8 cellular contexts compared by ENCODE assay signal in the genomic region with DNA sequence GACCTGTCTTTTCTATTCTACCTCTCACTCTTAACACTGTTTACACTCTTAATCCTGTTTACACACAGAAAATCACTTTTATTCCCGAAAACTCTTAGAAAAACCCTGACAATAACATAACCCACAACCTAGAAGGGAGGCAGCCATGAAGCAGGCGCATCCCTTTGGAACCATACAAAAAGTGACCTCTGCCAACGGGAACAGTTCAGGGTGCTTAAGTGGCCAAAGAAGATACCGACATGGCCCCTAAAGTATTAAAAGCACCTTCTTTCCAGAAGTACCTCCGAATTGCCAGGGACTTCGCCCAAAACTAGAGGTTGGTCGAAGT. TPM values are rescaled to one million over a fixed set of nuclear protein-coding genes. Genes with fewer than 3 reads are reported as not detected.
DNase-seq lines count a peak whose midpoint lies in the region; ATAC-seq, FAIRE-seq and TF ChIP-seq lines count a peak whose summit lies in the region.

No MANE protein-coding gene starts in this region.

- H3K9me3 ChIP-seq in HepG2 (ENCODE audit: low read length) (no peaks in the 10 kb centered on the region), upper lobe of left lung (no peaks in the 10 kb centered on the region)

- CTCF ChIA-PET in HepG2 (lab: Yijun Ruan, JAX; ENCODE audit: low intra/inter-chr PET ratio, low total read pairs): no interaction called here

- no peaks in the 10 kb centered on the region for H4K20me1 ChIP-seq in HepG2 (ENCODE audit: insufficient read depth, low read length)

- no peak for TF ChIP-seq POLR2A in HepG2 (IDR thresholded peaks at IDR 0.05; ENCODE audit: insufficient read depth in 1 of 2, low read depth in 2 of 2, low read length in 2 of 2)
- TF ChIP-seq POLR2A in upper lobe of left lung (IDR thresholded peaks at IDR 0.05): no peak

- H3K79me2 ChIP-seq in HepG2 (ENCODE audit: insufficient read depth, low read length): peaks cover 60% of the 10 kb centered on the region

- H3K4me3 ChIP-seq in AG09309 (ENCODE audit: control insufficient read depth, low read depth, low read length) (peak overlapping the region; percentile 68), HepG2 (replicated peaks in 1 of 3; ENCODE audit: insufficient read depth in 1 of 3, low read depth in 2 of 3, low read length in 3 of 3) (peak overlapping the region; percentile 83 to 96 (median 91)), upper lobe of left lung (peak overlapping the region; percentile 45 to 82 (median 75))

- ATAC-seq in GM19395 (IDR thresholded peaks at IDR 0.05; ENCODE audit: unreplicated experiment): peak; percentile 18
- ATAC-seq in HG03521 (IDR thresholded peaks at IDR 0.05; ENCODE audit: unreplicated experiment): peak; percentile 5
- ATAC-seq in HepG2: peak; percentile 71
- peak; percentile 41 to 51 for ATAC-seq in upper lobe of left lung (ENCODE audit: low FRiP score in 2 of 2)

- peaks cover 0 to 11% of the 10 kb centered on the region in 2 experiments; a peak in 1 of 5 replicates for H3K36me3 ChIP-seq in HepG2 (replicated peaks in 1 of 2; ENCODE audit: control insufficient read depth in 1 of 2, insufficient read depth in 2 of 2, low read length in 2 of 2)
- peaks cover 0 to 16% (median under 1%) of the 10 kb centered on the region in 4 donors for H3K36me3 ChIP-seq in upper lobe of left lung

- 0% methylated on average over 7 of the region's 7 CpGs for WGBS in HepG2 (ENCODE audit: low lambda C conversion rate)
- WGBS in upper lobe of left lung, 2 donors: 1% methylated on average over 7 of the region's 7 CpGs

- DNase-seq in AG09309 (ENCODE audit: low read depth) (no peak), astrocyte of the hippocampus (ENCODE audit: low read depth, low spot score) (peak; percentile 12), HepG2 (ENCODE audit: low spot score) (no peak), upper lobe of left lung (no peak), dedifferentiated amniotic fluid mesenchymal stem cell (ENCODE audit: extremely low spot score) (no peak), NCI-H524 (lab: John Stamatoyannopoulos, UW) (no peak)

- POLR2A ChIA-PET in HepG2 (lab: Yijun Ruan, JAX): no interaction called here

- H3K4me2 ChIP-seq in HepG2 (ENCODE audit: low read depth, low read length): peak overlapping the region; percentile 78

- TF ChIP-seq RAD21 in HepG2 (CRISPR knock-in tag; IDR thresholded peaks at IDR 0.05): no peak

- H3K27me3 ChIP-seq in HepG2 (ENCODE audit: control insufficient read depth in 1 of 2, insufficient read depth in 2 of 2, low read length in 2 of 2) (no peaks in the 10 kb centered on the region; a peak in 1 of 5 replicates), upper lobe of left lung (no peaks in the 10 kb centered on the region)

- FAIRE-seq in HepG2 (lab: Jason Lieb, UNC): no peak

- peak overlapping the region; percentile 90 for H3K9ac ChIP-seq in HepG2 (ENCODE audit: insufficient read depth, low read depth, low read length)

- H3K4me1 ChIP-seq in HepG2 (ENCODE audit: insufficient read depth, low read length) (peaks cover 36% of the 10 kb centered on the region), upper lobe of left lung (peaks cover 21 to 37% (median 29%) of the 10 kb centered on the region in 4 donors)

- in situ Hi-C loops in HepG2 (cut with HindIII; ENCODE audit: extremely low pct_ligation_motif_present, low pct_unique_long_range_greater_than_20kb): no loop called here

- peak overlapping the region; percentile 88 for H2AFZ ChIP-seq in HepG2 (ENCODE audit: low read length)

- no peak for TF ChIP-seq EP300 in HepG2 (IDR thresholded peaks at IDR 0.05; ENCODE audit: low read depth in 2 of 2, low read length in 2 of 2)
- TF ChIP-seq EP300 in HepG2 (CRISPR knock-in tag; IDR thresholded peaks at IDR 0.05; ENCODE audit: borderline replicate concordance): no peak
- no peak for TF ChIP-seq EP300 in upper lobe of left lung (IDR thresholded peaks at IDR 0.05)

- TF ChIP-seq CTCF in AG09309 (IDR thresholded peaks at IDR 0.05; ENCODE audit: control insufficient read depth, insufficient read depth, low read depth, low read length, missing control alignments) (no peak), HepG2 (CRISPR knock-in tag; IDR thresholded peaks at IDR 0.05) (no peak), upper lobe of left lung (IDR thresholded peaks at IDR 0.05) (no peak)

- intact Hi-C loops in HepG2 (cut with micrococcal nuclease; ENCODE audit: unreplicated experiment): loop anchor here (2.0 kb wide), 3 partner anchors 70 to 386 kb away; no protein-coding TSS in a partner anchor

- BruUV-seq in HepG2 (replicated peaks; lab: Mats Ljungman, UMichigan): TSS peak; percentile 79

- H3K27ac ChIP-seq in HepG2 (ENCODE audit: extremely low read length, insufficient read depth, low read length) (peak overlapping the region; percentile 85), upper lobe of left lung (peak overlapping the region; percentile 85 to 90 (median 90))

RNA-seq across cellular contexts. Expression of a gene that starts 0.5 kb away (rescaled TPM):
- total RNA-seq in HepG2 (2016; rRNA removed; fragmentation: Illumina TruSeq; extraction: Trizol): 15.8 and 20.5 TPM in 2 replicates
- total RNA-seq in HepG2 (2016; cell fraction: cytosol; rRNA removed; fragmentation: Illumina TruSeq; extraction: Trizol; ENCODE audit: low read depth): 1.8 and 1.9 TPM in 2 replicates
- 15.7 and 20.8 TPM in 2 replicates for total RNA-seq in HepG2 (2016; cell fraction: insoluble cytoplasmic fraction; rRNA removed; fragmentation: Illumina TruSeq; extraction: Trizol)
- total RNA-seq in HepG2 (2016; cell fraction: membrane; rRNA removed; fragmentation: Illumina TruSeq; extraction: Trizol): 4.1 and 5.0 TPM in 2 replicates
- total RNA-seq in HepG2 (2016; cell fraction: nucleus; rRNA removed; fragmentation: Illumina TruSeq; extraction: Trizol): 18.3 and 24.5 TPM in 2 replicates
- polyA plus RNA-seq in HepG2 (2011; rRNA removed): 14.6 and 16.1 TPM in 2 replicates
- polyA plus RNA-seq in HepG2 (2011; cell fraction: cytosol; rRNA removed): 7.5 and 11.5 TPM in 2 replicates
- 8.1 and 9.6 TPM in 2 replicates for polyA plus RNA-seq in HepG2 (2011; cell fraction: nucleus; rRNA removed)
- 19.6 and 28.3 TPM in 2 replicates for polyA plus RNA-seq in HepG2 (2012)
- polyA plus RNA-seq in HepG2 (2016; cell fraction: cytosol; fragmentation: Illumina TruSeq; extraction: Trizol; ENCODE audit: low read depth): 1.3 and 1.4 TPM in 2 replicates
- polyA plus RNA-seq in HepG2 (2016; cell fraction: insoluble cytoplasmic fraction; fragmentation: Illumina TruSeq; extraction: Trizol; ENCODE audit: low read depth): 15.0 and 15.9 TPM in 2 replicates
- 2.2 and 2.7 TPM in 2 replicates for polyA plus RNA-seq in HepG2 (2016; cell fraction: membrane; fragmentation: Illumina TruSeq; extraction: Trizol; ENCODE audit: low read depth)
- polyA plus RNA-seq in HepG2 (2016; cell fraction: nucleus; fragmentation: Illumina TruSeq; extraction: Trizol; ENCODE audit: insufficient read depth, low read depth): 22.7 and 24.8 TPM in 2 replicates
- 7.0 and 10.2 TPM in 2 replicates for polyA minus RNA-seq in HepG2 (2011; rRNA and poly(A)+ RNA removed; ENCODE audit: low replicate concordance)
- polyA minus RNA-seq in HepG2 (2011; cell fraction: cytosol; rRNA and poly(A)+ RNA removed): 11.9 and 13.3 TPM in 2 replicates
- 16.4 and 20.9 TPM in 2 replicates for polyA minus RNA-seq in HepG2 (2011; cell fraction: nucleus; rRNA and poly(A)+ RNA removed)
- 10 to 100 TPM in 4 of 6 donors, 1 to 10 TPM in 2; 8.0 to 26.6 (median 17.2) TPM for total RNA-seq in upper lobe of left lung

RNA-seq across cellular contexts. Expression of a gene that starts 0.6 kb away (rescaled TPM):
- total RNA-seq in HepG2 (2016; rRNA removed; fragmentation: Illumina TruSeq; extraction: Trizol) (20.1 and 29.4 TPM in 2 replicates), upper lobe of left lung (1 to 10 TPM in 4 of 6 donors, under 1 TPM in 1, not detected in 1; 0.22 to 4.1 (median 3.6) TPM)
- 7.2 and 8.1 TPM in 2 replicates for total RNA-seq in HepG2 (2016; cell fraction: cytosol; rRNA removed; fragmentation: Illumina TruSeq; extraction: Trizol; ENCODE audit: low read depth)
- 21.6 and 28.9 TPM in 2 replicates for total RNA-seq in HepG2 (2016; cell fraction: insoluble cytoplasmic fraction; rRNA removed; fragmentation: Illumina TruSeq; extraction: Trizol)
- 13.4 and 15.9 TPM in 2 replicates for total RNA-seq in HepG2 (2016; cell fraction: membrane; rRNA removed; fragmentation: Illumina TruSeq; extraction: Trizol)
- total RNA-seq in HepG2 (2016; cell fraction: nucleus; rRNA removed; fragmentation: Illumina TruSeq; extraction: Trizol): 14.3 and 14.9 TPM in 2 replicates
- polyA plus RNA-seq in HepG2 (2011; rRNA removed): 5.5 and 9.1 TPM in 2 replicates
- polyA plus RNA-seq in HepG2 (2011; cell fraction: cytosol; rRNA removed): 2.6 and 4.3 TPM in 2 replicates
- polyA plus RNA-seq in HepG2 (2011; cell fraction: nucleus; rRNA removed): 1.6 TPM in 2 replicates
- polyA plus RNA-seq in HepG2 (2012): 6.6 and 10.3 TPM in 2 replicates
- 2.2 and 2.6 TPM in 2 replicates for polyA plus RNA-seq in HepG2 (2016; cell fraction: cytosol; fragmentation: Illumina TruSeq; extraction: Trizol; ENCODE audit: low read depth)
- polyA plus RNA-seq in HepG2 (2016; cell fraction: insoluble cytoplasmic fraction; fragmentation: Illumina TruSeq; extraction: Trizol; ENCODE audit: low read depth): 27.0 and 27.3 TPM in 2 replicates
- 4.6 and 4.7 TPM in 2 replicates for polyA plus RNA-seq in HepG2 (2016; cell fraction: membrane; fragmentation: Illumina TruSeq; extraction: Trizol; ENCODE audit: low read depth)
- polyA plus RNA-seq in HepG2 (2016; cell fraction: nucleus; fragmentation: Illumina TruSeq; extraction: Trizol; ENCODE audit: insufficient read depth, low read depth): 16.3 and 19.0 TPM in 2 replicates
- polyA minus RNA-seq in HepG2 (2011; rRNA and poly(A)+ RNA removed; ENCODE audit: low replicate concordance): 1.6 and 1.7 TPM in 2 replicates
- polyA minus RNA-seq in HepG2 (2011; cell fraction: cytosol; rRNA and poly(A)+ RNA removed): 2.9 and 3.0 TPM in 2 replicates
- 4.1 and 6.4 TPM in 2 replicates for polyA minus RNA-seq in HepG2 (2011; cell fraction: nucleus; rRNA and poly(A)+ RNA removed)

RNA-seq across cellular contexts. Expression of a gene that starts 37.2 kb away (rescaled TPM):
- total RNA-seq in HepG2 (2016; rRNA removed; fragmentation: Illumina TruSeq; extraction: Trizol): not detected in 2 replicates
- not detected in 2 replicates for total RNA-seq in HepG2 (2016; cell fraction: cytosol; rRNA removed; fragmentation: Illumina TruSeq; extraction: Trizol; ENCODE audit: low read depth)
- not detected in 2 replicates for total RNA-seq in HepG2 (2016; cell fraction: insoluble cytoplasmic fraction; rRNA removed; fragmentation: Illumina TruSeq; extraction: Trizol)
- not detected in 2 replicates for total RNA-seq in HepG2 (2016; cell fraction: membrane; rRNA removed; fragmentation: Illumina TruSeq; extraction: Trizol)
- total RNA-seq in HepG2 (2016; cell fraction: nucleus; rRNA removed; fragmentation: Illumina TruSeq; extraction: Trizol): not detected in 2 replicates
- polyA plus RNA-seq in HepG2 (2011; rRNA removed): 0.05 TPM in 1 of 2 replicates, not detected in the other
- polyA plus RNA-seq in HepG2 (2011; cell fraction: cytosol; rRNA removed): not detected in 2 replicates
- not detected in 2 replicates for polyA plus RNA-seq in HepG2 (2011; cell fraction: nucleus; rRNA removed)
- not detected in 2 replicates for polyA plus RNA-seq in HepG2 (2012)
- polyA plus RNA-seq in HepG2 (2016; cell fraction: cytosol; fragmentation: Illumina TruSeq; extraction: Trizol; ENCODE audit: low read depth): not detected in 2 replicates
- not detected in 2 replicates for polyA plus RNA-seq in HepG2 (2016; cell fraction: insoluble cytoplasmic fraction; fragmentation: Illumina TruSeq; extraction: Trizol; ENCODE audit: low read depth)
- polyA plus RNA-seq in HepG2 (2016; cell fraction: membrane; fragmentation: Illumina TruSeq; extraction: Trizol; ENCODE audit: low read depth): not detected in 2 replicates
- polyA plus RNA-seq in HepG2 (2016; cell fraction: nucleus; fragmentation: Illumina TruSeq; extraction: Trizol; ENCODE audit: insufficient read depth, low read depth): not detected in 2 replicates
- not detected in 2 replicates for polyA minus RNA-seq in HepG2 (2011; rRNA and poly(A)+ RNA removed; ENCODE audit: low replicate concordance)
- polyA minus RNA-seq in HepG2 (2011; cell fraction: cytosol; rRNA and poly(A)+ RNA removed): not detected in 2 replicates
- polyA minus RNA-seq in HepG2 (2011; cell fraction: nucleus; rRNA and poly(A)+ RNA removed): not detected in 2 replicates
- total RNA-seq in upper lobe of left lung: not detected

Comparison
In these comparisons a context has a peak if more than half of its experiments do, and no peak if none do; other contexts are left out.
1. ATAC-seq: peak in every context shown above with its lines; median percentile 71 in HepG2; 46 in upper lobe of left lung; 18 in GM19395; 5 in HG03521.